Comparison of ENCODE assay signal across 8 cellular contexts in genomic region chr17:4940625-4941021, GRCh38. TPM values are rescaled to one million over a fixed set of nuclear protein-coding genes. Genes with fewer than 3 reads are reported as not detected.
DNase-seq lines count a peak whose midpoint lies in the region; ATAC-seq lines count a peak whose summit lies in the region.

No MANE protein-coding gene starts in this region.

- H3K9me3 ChIP-seq in right cardiac atrium (ENCODE audit: control insufficient read depth, low read length): no peaks in the 10 kb centered on the region

- peak; percentile 64 for DNase-seq in stimulated activated CD4-positive, alpha-beta T cell treated with anti-CD3 and anti-CD28 coated beads, Interleukin-15, amount 100 ng/mL, for 24 hours
- DNase-seq in stimulated activated CD4-positive, alpha-beta T cell treated with anti-CD3 and anti-CD28 coated beads, Interleukin-2, amount 100 ng/mL, for 48 hours: no peak
- DNase-seq in activated gamma-delta T cell (lab: John Stamatoyannopoulos, UW) (peak; percentile 36), right cardiac atrium (peak in 2 of 3 donors; percentile 62 to 67), C1 segment of cervical spinal cord (lab: John Stamatoyannopoulos, UW) (no peak), NCI-H2081 treated with DMSO at 0.1 percent for 48 hours (lab: John Stamatoyannopoulos, UW) (no peak), HuH-7.5 (ENCODE audit: low spot score) (no peak)
- peak; percentile 52 to 53 for DNase-seq in stimulated activated CD4-positive, alpha-beta T cell treated with anti-CD3 and anti-CD28 coated beads, Interleukin-2, amount 100 ng/mL, for 24 hours

- H3K4me3 ChIP-seq in right cardiac atrium (ENCODE audit: low read length): peak overlapping the region; percentile 84

- intact Hi-C loops in right cardiac atrium (cut with DNase I): loop anchor here in 1 of 4 donors (5.0 kb wide), 1 partner anchor 33 kb away; no protein-coding TSS in a partner anchor

- peaks cover 10% of the 10 kb centered on the region for H3K4me1 ChIP-seq in right cardiac atrium (ENCODE audit: control insufficient read depth, insufficient read depth, low read length)

- whole genome bisulfite sequencing in right cardiac atrium: under 1% methylated on average over 21 of the region's 21 CpGs

- H3K27me3 ChIP-seq in right cardiac atrium (ENCODE audit: control insufficient read depth, insufficient read depth): no peaks in the 10 kb centered on the region

- no peak for ATAC-seq in right cardiac atrium

- H3K27ac ChIP-seq in right cardiac atrium (ENCODE audit: low read length): peak overlapping the region; percentile 98

RNA-seq across cellular contexts. Expression of gene RNF167, which starts 0.6 kb away (rescaled TPM):
- total RNA-seq in right cardiac atrium: 100 to 1,000 TPM in 1 of 4 donors, 10 to 100 TPM in 3; 76.6 to 108 (median 87.5) TPM
- polyA plus RNA-seq in right cardiac atrium: 124 TPM

RNA-seq across cellular contexts. Expression of gene SLC25A11, which starts 0.8 kb away (rescaled TPM):
- 100 to 1,000 TPM; 162 to 230 (median 202) TPM for total RNA-seq in right cardiac atrium
- 200 TPM for polyA plus RNA-seq in right cardiac atrium

RNA-seq across cellular contexts. Expression of gene PFN1, which starts 7.7 kb away (rescaled TPM):
- 100 to 1,000 TPM; 148 to 229 (median 201) TPM for total RNA-seq in right cardiac atrium
- polyA plus RNA-seq in right cardiac atrium: 180 TPM

RNA-seq across cellular contexts. Expression of gene GP1BA, which starts 8.5 kb away (rescaled TPM):
- total RNA-seq in right cardiac atrium: under 1 TPM in 1 of 4 donors, not detected in 3; 0.23 TPM
- polyA plus RNA-seq in right cardiac atrium: 0.16 TPM

RNA-seq across cellular contexts. Expression of gene ENO3, which starts 10.3 kb away (rescaled TPM):
- 100 to 1,000 TPM; 198 to 695 (median 246) TPM for total RNA-seq in right cardiac atrium
- 455 TPM for polyA plus RNA-seq in right cardiac atrium

Comparison
In these comparisons a context has a peak if more than half of its experiments do, and no peak if none do; other contexts are left out.
1. DNase-seq: peak in stimulated activated CD4-positive, alpha-beta T cell treated with anti-CD3 and anti-CD28 coated beads, Interleukin-15, amount 100 ng/mL, for 24 hours (single experiment), activated gamma-delta T cell (single experiment), right cardiac atrium (2 of 3) and stimulated activated CD4-positive, alpha-beta T cell treated with anti-CD3 and anti-CD28 coated beads, Interleukin-2, amount 100 ng/mL, for 24 hours (2 of 2); none in stimulated activated CD4-positive, alpha-beta T cell treated with anti-CD3 and anti-CD28 coated beads, Interleukin-2, amount 100 ng/mL, for 48 hours (0 of 2), C1 segment of cervical spinal cord (0 of 14), NCI-H2081 treated with DMSO at 0.1 percent for 48 hours (single experiment) and HuH-7.5 (single experiment).